In the genomic region with DNA sequence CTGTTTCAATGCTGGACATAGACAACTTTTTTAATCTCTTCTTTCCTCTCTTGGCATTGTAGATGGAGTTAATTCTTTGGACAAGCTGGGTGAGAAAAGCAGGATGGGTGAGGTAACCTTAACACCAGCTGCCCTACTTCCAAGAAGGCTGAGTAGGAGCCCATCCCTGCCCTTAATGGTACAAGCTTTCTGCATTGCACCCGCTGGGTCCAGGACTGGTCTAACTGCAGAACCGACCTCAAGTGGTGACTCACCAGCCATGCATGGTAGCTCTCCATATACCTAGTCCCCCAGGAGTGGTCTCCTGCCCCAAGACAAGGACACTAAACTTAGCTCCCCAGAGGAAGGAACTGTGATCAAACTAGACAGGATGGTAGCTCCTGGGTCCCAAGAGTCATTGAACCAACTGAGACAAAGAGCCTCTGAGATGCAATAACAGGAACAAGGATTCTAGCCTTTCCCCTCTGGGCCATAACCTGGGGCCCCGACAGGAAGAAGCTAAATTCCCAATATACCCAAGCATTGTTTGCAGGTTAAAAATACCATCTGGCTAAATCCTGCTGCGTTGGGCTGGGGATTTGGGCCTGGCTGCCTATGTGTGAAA, we compare ENCODE assay signal across 1 cellular context.
TF ChIP-seq lines count a peak whose summit lies in the region.

No MANE protein-coding gene starts in this region.

TF ChIP-seq in IMR-90, 13 proteins besides CTCF, POLR2A, EP300 and RAD21:
- TF ChIP-seq MXI1 (IDR thresholded peaks at IDR 0.05; ENCODE audit: borderline replicate concordance, low read depth, low read length) (no peak), BHLHE40 (IDR thresholded peaks at IDR 0.05; ENCODE audit: low read depth, low read length) (no peak), RCOR1 (IDR thresholded peaks at IDR 0.05; ENCODE audit: insufficient replicate concordance, low read length) (no peak), FOS (IDR thresholded peaks at IDR 0.05; ENCODE audit: low read depth, low read length) (no peak), MAZ (IDR thresholded peaks at IDR 0.05; ENCODE audit: borderline replicate concordance, low read depth, low read length) (no peak), SMC3 (IDR thresholded peaks at IDR 0.05; ENCODE audit: low read depth, low read length) (no peak), CHD1 (IDR thresholded peaks at IDR 0.05; ENCODE audit: low read depth, low read length) (no peak), MAFK (IDR thresholded peaks at IDR 0.05; ENCODE audit: low read depth, low read length) (no peak), NFE2L2 (IDR thresholded peaks at IDR 0.05; ENCODE audit: low read depth, low read length) (no peak), CEBPB (IDR thresholded peaks at IDR 0.05; ENCODE audit: low read depth, low read length) (no peak), RFX5 (IDR thresholded peaks at IDR 0.05; ENCODE audit: low read depth, low read length) (no peak)
- TF ChIP-seq, protein P1, sequence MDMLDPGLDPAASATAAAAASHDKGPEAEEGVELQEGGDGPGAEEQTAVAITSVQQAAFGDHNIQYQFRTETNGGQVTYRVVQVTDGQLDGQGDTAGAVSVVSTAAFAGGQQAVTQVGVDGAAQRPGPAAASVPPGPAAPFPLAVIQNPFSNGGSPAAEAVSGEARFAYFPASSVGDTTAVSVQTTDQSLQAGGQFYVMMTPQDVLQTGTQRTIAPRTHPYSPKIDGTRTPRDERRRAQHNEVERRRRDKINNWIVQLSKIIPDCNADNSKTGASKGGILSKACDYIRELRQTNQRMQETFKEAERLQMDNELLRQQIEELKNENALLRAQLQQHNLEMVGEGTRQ (IDR thresholded peaks at IDR 0.05; ENCODE audit: low read depth, low read length) = no peak
- TF ChIP-seq, protein P2, sequence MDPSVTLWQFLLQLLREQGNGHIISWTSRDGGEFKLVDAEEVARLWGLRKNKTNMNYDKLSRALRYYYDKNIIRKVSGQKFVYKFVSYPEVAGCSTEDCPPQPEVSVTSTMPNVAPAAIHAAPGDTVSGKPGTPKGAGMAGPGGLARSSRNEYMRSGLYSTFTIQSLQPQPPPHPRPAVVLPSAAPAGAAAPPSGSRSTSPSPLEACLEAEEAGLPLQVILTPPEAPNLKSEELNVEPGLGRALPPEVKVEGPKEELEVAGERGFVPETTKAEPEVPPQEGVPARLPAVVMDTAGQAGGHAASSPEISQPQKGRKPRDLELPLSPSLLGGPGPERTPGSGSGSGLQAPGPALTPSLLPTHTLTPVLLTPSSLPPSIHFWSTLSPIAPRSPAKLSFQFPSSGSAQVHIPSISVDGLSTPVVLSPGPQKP (IDR thresholded peaks at IDR 0.05; ENCODE audit: borderline replicate concordance, low read depth, low read length) = no peak
